ENCODE assay signal across 12 cellular contexts in genomic region chr2:45697190-45697589, GRCh38. TPM values are rescaled to one million over a fixed set of nuclear protein-coding genes. Genes with fewer than 3 reads are reported as not detected.
DNase-seq lines count a peak whose midpoint lies in the region; ATAC-seq and TF ChIP-seq lines count a peak whose summit lies in the region.
"Had no signal": no experiment of that assay in that cellular context is flagged by ENCODE, and none has a peak within 500 bp of the region (broad histone marks: within the 10 kb centered on the region; RNA-seq: fewer than 3 reads in every experiment).

No MANE protein-coding gene starts in this region.

- DNase-seq in HCT116 (ENCODE audit: low read depth, low spot score) = no peak
- no peak for DNase-seq in islet precursor cell
- DNase-seq: CD4-positive, alpha-beta memory T cell; DMS79 treated with DMSO at 0.1 percent for 48 hours; GF-D8 had no signal

- H4K20me1 ChIP-seq in BLaER1 (peaks cover 97% of the 10 kb centered on the region), HCT116 (ENCODE audit: insufficient read depth) (no peaks in the 10 kb centered on the region), OCI-LY1 (ENCODE audit: insufficient read depth, low read length) (no peaks in the 10 kb centered on the region)

- H3K4me2 ChIP-seq in BLaER1 = peak overlapping the region; percentile 92
- no peak overlapping the region for H3K4me2 ChIP-seq in HCT116 (ENCODE audit: low read length)
- H3K4me2 ChIP-seq in OCI-LY1 (ENCODE audit: low read length) = no peak overlapping the region

- no peak for TF ChIP-seq CTCF in HCT116 (IDR thresholded peaks at IDR 0.05 in 2 of 3, conservative IDR thresholded peaks at IDR 0.05 in 1 of 3; ENCODE audit: borderline replicate concordance in 1 of 3, insufficient read depth in 1 of 3, low read depth in 2 of 3, low read length in 2 of 3)
- TF ChIP-seq CTCF in OCI-LY1 (IDR thresholded peaks at IDR 0.05; ENCODE audit: low read length) = no peak

- H3K79me2 ChIP-seq in HCT116 (ENCODE audit: insufficient read depth, low read length) = peaks cover 33% of the 10 kb centered on the region
- H3K79me2 ChIP-seq in OCI-LY1 (ENCODE audit: insufficient read depth, low read length) = peaks cover 25% of the 10 kb centered on the region; the same call in 1 of the 2 replicates

- H3K27me3 ChIP-seq in BLaER1 (no peaks in the 10 kb centered on the region), HCT116 (ENCODE audit: insufficient read depth, low read length) (no peaks in the 10 kb centered on the region), OCI-LY1 (ENCODE audit: insufficient read depth, low read length) (no peaks in the 10 kb centered on the region)
- H3K27me3 ChIP-seq: BE2C had no signal

- POLR2A ChIA-PET in HCT116 (lab: Charles Lee) = no interaction called here

- H3K4me3 ChIP-seq in BLaER1 = no peak overlapping the region
- H3K4me3 ChIP-seq in HCT116 (replicated peaks in 1 of 2; ENCODE audit: low read depth in 1 of 2, low read length in 2 of 2) = no peak overlapping the region
- H3K4me3 ChIP-seq in OCI-LY1 (ENCODE audit: low read depth, low read length, poor library complexity, severe bottlenecking) = no peak overlapping the region
- H3K4me3 ChIP-seq: HAP-1 had no signal

- H3K9ac ChIP-seq in BLaER1 (peak overlapping the region; percentile 22; the same call in 1 of the 2 replicates), HCT116 (ENCODE audit: low read length) (no peak overlapping the region), OCI-LY1 (ENCODE audit: low read length) (no peak overlapping the region)

- TF ChIP-seq RAD21 in HCT116 (IDR thresholded peaks at IDR 0.05; ENCODE audit: low read depth) = no peak

- CTCF ChIA-PET in HCT116 (lab: Charles Lee) = no interaction called here

- H3K36me3 ChIP-seq in BLaER1 (peaks cover 35% of the 10 kb centered on the region), HCT116 (ENCODE audit: control insufficient read depth in 1 of 2, insufficient read depth in 2 of 2, low read length in 2 of 2) (no peaks in the 10 kb centered on the region), OCI-LY1 (ENCODE audit: insufficient read depth, low read length) (no peaks in the 10 kb centered on the region)
- H3K36me3 ChIP-seq: HAP-1 had no signal

- H3K4me1 ChIP-seq in BLaER1 (peaks cover 89% of the 10 kb centered on the region), HCT116 (ENCODE audit: control insufficient read depth in 1 of 2, insufficient read depth in 2 of 2, low read length in 2 of 2) (peaks cover 0 to 19% of the 10 kb centered on the region in 2 experiments; a peak in 2 of 4 replicates), OCI-LY1 (ENCODE audit: insufficient read depth, low read length, severe bottlenecking) (peaks cover 70% of the 10 kb centered on the region)
- H3K4me1 ChIP-seq: HAP-1 had no signal

- no peak for ATAC-seq in HCT116
- ATAC-seq in HG02981 (IDR thresholded peaks at IDR 0.05; ENCODE audit: unreplicated experiment) = no peak
- no peak for ATAC-seq in GM19455 (IDR thresholded peaks at IDR 0.05; ENCODE audit: unreplicated experiment)
- ATAC-seq: HepG2 had no signal

- no peak for TF ChIP-seq POLR2A in HCT116 (IDR thresholded peaks at IDR 0.05; ENCODE audit: borderline replicate concordance, extremely low read depth, insufficient read depth, insufficient read length)

- intact Hi-C loops in HCT116 (cut with micrococcal nuclease) = no loop called here

- RAD21 ChIA-PET in HCT116 (lab: Charles Lee; ENCODE audit: low non-redundant PET in 1 of 2, low total read pairs in 2 of 2, uncharacterized antibody in 2 of 2, unreplicated experiment in 2 of 2) = no interaction called here

- no peaks in the 10 kb centered on the region for H3K9me2 ChIP-seq in HCT116 (ENCODE audit: insufficient read depth)
- no peaks in the 10 kb centered on the region for H3K9me2 ChIP-seq in OCI-LY1 (ENCODE audit: low read depth, low read length)

- no peaks in the 10 kb centered on the region for H3F3A ChIP-seq in OCI-LY1 (ENCODE audit: insufficient read depth, low read length)

- H3K27ac ChIP-seq in BLaER1 (peak overlapping the region; percentile 75), HCT116 (ENCODE audit: low read depth, low read length) (no peak overlapping the region), OCI-LY1 (ENCODE audit: low read depth, low read length, poor library complexity, severe bottlenecking) (peak overlapping the region; percentile 69)

- no TSS peak for BruUV-seq in HCT116 (replicated peaks; lab: Mats Ljungman, UMichigan)

- H3K9me3 ChIP-seq in BLaER1 = no peaks in the 10 kb centered on the region
- H3K9me3 ChIP-seq in HCT116 (ENCODE audit: control insufficient read depth in 1 of 2, insufficient read depth in 1 of 2, low read depth in 1 of 2, low read length in 2 of 2) = no peaks in the 10 kb centered on the region
- H3K9me3 ChIP-seq in OCI-LY1 (ENCODE audit: low read length) = no peaks in the 10 kb centered on the region
- H3K9me3 ChIP-seq: BE2C, HAP-1 had no signal

- H2AFZ ChIP-seq in HCT116 (ENCODE audit: low read depth, low read length, poor library complexity, severe bottlenecking) = no peak overlapping the region
- H2AFZ ChIP-seq in OCI-LY1 (ENCODE audit: low read length) = no peak overlapping the region

TF ChIP-seq in HCT116, 20 proteins besides CTCF, POLR2A, EP300 and RAD21:
- TF ChIP-seq REST (IDR thresholded peaks at IDR 0.05; ENCODE audit: low read depth) = no peak
- TF ChIP-seq JUND (IDR thresholded peaks at IDR 0.05) = 0 out of 2 replicates have a peak, but pooled peaks have one; percentile 5
- TF ChIP-seq CBX3 (IDR thresholded peaks at IDR 0.05; ENCODE audit: low read depth) = no peak
- TF ChIP-seq SIN3A (IDR thresholded peaks at IDR 0.05; ENCODE audit: low read depth) = no peak

RNA-seq across cellular contexts. Expression of gene PRKCE, which starts 45.7 kb away (rescaled TPM):
- total RNA-seq in HCT116 (2021; ENCODE audit: unreplicated experiment) = 14.8 TPM
- polyA plus RNA-seq in HCT116 (2012) = 6.2 and 6.4 TPM in 2 replicates
